ENCODE assay signal across 11 cellular contexts in genomic region chrX:115949900-115950822, GRCh38.
DNase-seq lines count a peak whose midpoint lies in the region; ATAC-seq and TF ChIP-seq lines count a peak whose summit lies in the region.
"Had no signal": no experiment of that assay in that cellular context is flagged by ENCODE, and none has a peak within 500 bp of the region (broad histone marks: within the 10 kb centered on the region; RNA-seq: fewer than 3 reads in every experiment).

No MANE protein-coding gene starts in this region.

- H3K27ac ChIP-seq in IMR-90 (ENCODE audit: insufficient read depth, low read length) (no peak overlapping the region), OCI-LY3 (ENCODE audit: low read length) (no peak overlapping the region)

- POLR2A ChIA-PET in IMR-90 (lab: Charles Lee; ENCODE audit: unreplicated experiment): no interaction called here
- POLR2A ChIA-PET in GM10248 (lab: Yijun Ruan, JAX): no interaction called here

- CTCF ChIA-PET in IMR-90 (lab: Yijun Ruan, JAX) (interaction anchor here (0.6 kb wide), 1 partner anchor 389 kb away, joined by 4 read pairs; no protein-coding TSS in a partner anchor), GM10248 (lab: Yijun Ruan, JAX) (interaction anchor here (0.9 kb wide), 1 partner anchor 10 kb away, joined by 3 read pairs; no protein-coding TSS in a partner anchor)

- DNase-seq in BE2C (peak; percentile 56), IMR-90 (no peak), immature natural killer cell (peak in 2 of 3 donors; percentile 14 to 18), UCSD-AML1 (lab: John Stamatoyannopoulos, UW; ENCODE audit: unreplicated experiment) (no peak), GM10248 (ENCODE audit: extremely low spot score) (no peak), T-helper 2 cell (no peak)
- no peak for DNase-seq in activated naive CD8-positive, alpha-beta T cell treated with anti-CD3 and anti-CD28 coated beads for 36 hours
- DNase-seq: erythroblast, SW 1271 had no signal

- H2AFZ ChIP-seq in IMR-90 (replicated peaks; ENCODE audit: low read length, poor library complexity) (no peak overlapping the region), OCI-LY3 (ENCODE audit: low read depth, low read length) (no peak overlapping the region)

- no peak overlapping the region for H3K18ac ChIP-seq in IMR-90 (ENCODE audit: low read depth, low read length)

- ATAC-seq in IMR-90 (ENCODE audit: low read depth): no peak

- no peak overlapping the region for H3K27ac Mint-ChIP-seq in immature natural killer cell
- no peak overlapping the region for H3K27ac Mint-ChIP-seq in activated naive CD8-positive, alpha-beta T cell treated with anti-CD3 and anti-CD28 coated beads for 36 hours
- H3K27ac Mint-ChIP-seq: CD4-positive, alpha-beta T cell had no signal

- H3K27me3 ChIP-seq in BE2C: no peaks in the 10 kb centered on the region
- H3K27me3 ChIP-seq in IMR-90 (ENCODE audit: control insufficient read depth, insufficient read depth, low read length): peaks cover 13% of the 10 kb centered on the region; the same call in 1 of the 2 replicates
- H3K27me3 ChIP-seq in OCI-LY3 (ENCODE audit: low read depth, low read length): no peaks in the 10 kb centered on the region

- H2BK15ac ChIP-seq in IMR-90 (ENCODE audit: low read depth, low read length): no peak overlapping the region

- H3K4me3 Mint-ChIP-seq in immature natural killer cell: no peak overlapping the region
- no peak overlapping the region for H3K4me3 Mint-ChIP-seq in activated naive CD8-positive, alpha-beta T cell treated with anti-CD3 and anti-CD28 coated beads for 36 hours
- H3K4me3 Mint-ChIP-seq: CD4-positive, alpha-beta T cell had no signal

- no peaks in the 10 kb centered on the region for H4K20me1 ChIP-seq in IMR-90 (ENCODE audit: insufficient read depth, low read length)
- no peaks in the 10 kb centered on the region for H4K20me1 ChIP-seq in OCI-LY3 (ENCODE audit: insufficient read depth, low read length)

- H3K36me3 Mint-ChIP-seq in immature natural killer cell: no peaks in the 10 kb centered on the region
- no peaks in the 10 kb centered on the region for H3K36me3 Mint-ChIP-seq in activated naive CD8-positive, alpha-beta T cell treated with anti-CD3 and anti-CD28 coated beads for 36 hours

- H3K4me2 ChIP-seq in IMR-90 (ENCODE audit: low read depth, low read length): no peak overlapping the region; the same call in 1 of the 2 replicates
- peak overlapping the region; percentile 39 for H3K4me2 ChIP-seq in OCI-LY3 (ENCODE audit: low read length)

- in situ Hi-C loops in IMR-90 (cut with MboI; ENCODE audit: low sequenced_read_pairs): no loop called here

- H3K14ac ChIP-seq in IMR-90 (replicated peaks; ENCODE audit: low read depth, low read length): no peak overlapping the region

- H3K36me3 ChIP-seq in BE2C (no peaks in the 10 kb centered on the region), IMR-90 (ENCODE audit: control insufficient read depth, insufficient read depth, low read length) (no peaks in the 10 kb centered on the region), OCI-LY3 (replicated peaks; ENCODE audit: low read depth, low read length) (no peaks in the 10 kb centered on the region)

- 58% methylated on average over 4 of the region's 17 CpGs; no CpG with 5 or more reads in 1 of the 2 experiments for WGBS in IMR-90 (ENCODE audit: extremely low coverage in 2 of 2, insufficient read length in 1 of 2), 2 experiments

- no peaks in the 10 kb centered on the region for H3K9me3 ChIP-seq in BE2C
- H3K9me3 ChIP-seq in IMR-90 (ENCODE audit: control insufficient read depth, insufficient read depth, low read length): peaks cover 17% of the 10 kb centered on the region; the same call in 1 of the 2 replicates
- H3K9me3 ChIP-seq in OCI-LY3 (ENCODE audit: insufficient read depth, low read length): no peaks in the 10 kb centered on the region

- no peaks in the 10 kb centered on the region; the same call in 1 of the 2 replicates for H3K4me1 ChIP-seq in BE2C
- H3K4me1 ChIP-seq in IMR-90 (ENCODE audit: control insufficient read depth, insufficient read depth, low read length): no peaks in the 10 kb centered on the region
- H3K4me1 ChIP-seq in OCI-LY3 (ENCODE audit: low read length): no peaks in the 10 kb centered on the region

- no peak overlapping the region for H2BK5ac ChIP-seq in IMR-90 (ENCODE audit: low read depth, low read length, poor library complexity, severe bottlenecking)

- intact Hi-C loops in IMR-90 (cut with micrococcal nuclease): no loop called here

- H2AK9ac ChIP-seq in IMR-90 (replicated peaks; ENCODE audit: low read depth, low read length, poor library complexity): no peak overlapping the region

- dilution Hi-C loops in IMR-90 (cut with HindIII; ENCODE audit: low sequenced_read_pairs, unreplicated experiment): no loop called here

- H3K9ac ChIP-seq in IMR-90 (ENCODE audit: low read depth, low read length) (no peak overlapping the region), OCI-LY3 (ENCODE audit: low read length) (no peak overlapping the region)

- no peak overlapping the region for H4K91ac ChIP-seq in IMR-90 (ENCODE audit: insufficient read depth, low read depth, low read length)

- BruUV-seq in IMR-90 (replicated peaks; lab: Mats Ljungman, UMichigan): no TSS peak

- TF ChIP-seq CTCF in BE2C (IDR thresholded peaks at IDR 0.05; ENCODE audit: low read depth, low read length) (peak; percentile 40), IMR-90 (conservative IDR thresholded peaks at IDR 0.05; ENCODE audit: low read depth, low read length) (0 out of 2 replicates have a peak, but pooled peaks have one; percentile 4), OCI-LY3 (IDR thresholded peaks at IDR 0.05; ENCODE audit: low read depth, low read length) (peak; percentile 29), GM10248 (IDR thresholded peaks at IDR 0.05; ENCODE audit: control extremely low read depth, extremely low read depth, low read depth, missing control alignments) (no peak)

- H2BK20ac ChIP-seq in IMR-90 (ENCODE audit: low read depth, low read length): no peak overlapping the region

- H3K56ac ChIP-seq in IMR-90 (ENCODE audit: extremely low read depth, insufficient read depth, low read length): no peak overlapping the region

- no peak overlapping the region for H4K5ac ChIP-seq in IMR-90 (ENCODE audit: low read depth, low read length)

- no peak overlapping the region for H4K8ac ChIP-seq in IMR-90 (ENCODE audit: low read depth in 2 of 2, low read length in 2 of 2)

- H3K27me3 Mint-ChIP-seq in immature natural killer cell (ENCODE audit: low read depth in 3 of 3): peaks cover 0 to 6% (median 2%) of the 10 kb centered on the region in 3 donors
- H3K27me3 Mint-ChIP-seq in activated naive CD8-positive, alpha-beta T cell treated with anti-CD3 and anti-CD28 coated beads for 36 hours: no peaks in the 10 kb centered on the region
- H3K27me3 Mint-ChIP-seq: CD4-positive, alpha-beta T cell had no signal

- H3K79me2 ChIP-seq in OCI-LY3 (ENCODE audit: low read length): no peaks in the 10 kb centered on the region

- no peak for TF ChIP-seq RAD21 in IMR-90 (IDR thresholded peaks at IDR 0.05; ENCODE audit: low read length)

- H3K23ac ChIP-seq in IMR-90 (ENCODE audit: low read depth, low read length): no peak overlapping the region

- H3K4me3 ChIP-seq in BE2C (ENCODE audit: low read depth, low read length) (no peak overlapping the region), IMR-90 (ENCODE audit: insufficient read depth, low read depth, low read length) (no peak overlapping the region), OCI-LY3 (ENCODE audit: low read length) (no peak overlapping the region; the same call in 1 of the 2 replicates)

- H3K4me1 Mint-ChIP-seq in immature natural killer cell: no peaks in the 10 kb centered on the region
- H3K4me1 Mint-ChIP-seq in activated naive CD8-positive, alpha-beta T cell treated with anti-CD3 and anti-CD28 coated beads for 36 hours: no peaks in the 10 kb centered on the region

- peaks cover 0 to 5% (median 2%) of the 10 kb centered on the region in 6 donors for H3K9me3 Mint-ChIP-seq in immature natural killer cell
- no peaks in the 10 kb centered on the region for H3K9me3 Mint-ChIP-seq in activated naive CD8-positive, alpha-beta T cell treated with anti-CD3 and anti-CD28 coated beads for 36 hours

- no peak overlapping the region for H3K4ac ChIP-seq in IMR-90 (ENCODE audit: low read depth, low read length)

- no peak overlapping the region for H2BK120ac ChIP-seq in IMR-90 (ENCODE audit: low read depth, low read length)

- H3K9me1 ChIP-seq in IMR-90 (ENCODE audit: insufficient read depth, low read length): no peaks in the 10 kb centered on the region

- no peak overlapping the region for H2AK5ac ChIP-seq in IMR-90 (ENCODE audit: low read depth, low read length)

- H3K79me1 ChIP-seq in IMR-90 (ENCODE audit: low read depth in 1 of 2, low read length in 2 of 2): no peaks in the 10 kb centered on the region

- TF ChIP-seq POLR2A in IMR-90 (IDR thresholded peaks at IDR 0.05; ENCODE audit: low read depth, low read length): no peak

TF ChIP-seq in IMR-90, 13 proteins besides CTCF, POLR2A, EP300 and RAD21 (continues in another document):
- TF ChIP-seq MXI1 (IDR thresholded peaks at IDR 0.05; ENCODE audit: borderline replicate concordance, low read depth, low read length): no peak
- TF ChIP-seq RCOR1 (IDR thresholded peaks at IDR 0.05; ENCODE audit: insufficient replicate concordance, low read length): no peak
- TF ChIP-seq BHLHE40 (IDR thresholded peaks at IDR 0.05; ENCODE audit: low read depth, low read length): no peak
- no peak for TF ChIP-seq RFX5 (IDR thresholded peaks at IDR 0.05; ENCODE audit: low read depth, low read length)
- no peak for TF ChIP-seq FOS (IDR thresholded peaks at IDR 0.05; ENCODE audit: low read depth, low read length)
- TF ChIP-seq SMC3 (IDR thresholded peaks at IDR 0.05; ENCODE audit: low read depth, low read length): no peak
- TF ChIP-seq MAZ (IDR thresholded peaks at IDR 0.05; ENCODE audit: borderline replicate concordance, low read depth, low read length): no peak
- TF ChIP-seq CHD1 (IDR thresholded peaks at IDR 0.05; ENCODE audit: low read depth, low read length): no peak
- TF ChIP-seq NFE2L2 (IDR thresholded peaks at IDR 0.05; ENCODE audit: low read depth, low read length): no peak
- no peak for TF ChIP-seq USF2 (IDR thresholded peaks at IDR 0.05; ENCODE audit: low read depth, low read length)
- TF ChIP-seq MAFK (IDR thresholded peaks at IDR 0.05; ENCODE audit: low read depth, low read length): no peak
- TF ChIP-seq CEBPB (IDR thresholded peaks at IDR 0.05; ENCODE audit: low read depth, low read length): no peak

Comparison
In these comparisons a context has a peak if more than half of its experiments do, and no peak if none do; other contexts are left out.
1. DNase-seq: peak in BE2C (single experiment) and immature natural killer cell (2 of 3); none in IMR-90 (single experiment), activated naive CD8-positive, alpha-beta T cell treated with anti-CD3 and anti-CD28 coated beads for 36 hours (single experiment), UCSD-AML1 (single experiment), GM10248 (single experiment) and T-helper 2 cell (0 of 5).